In genomic region chr17:78723957-78724356, GRCh38 we compare ENCODE assay signal across 10 cellular contexts. TPM values are rescaled to one million over a fixed set of nuclear protein-coding genes. Genes with fewer than 3 reads are reported as not detected.
DNase-seq lines count a peak whose midpoint lies in the region; ATAC-seq and TF ChIP-seq lines count a peak whose summit lies in the region.
"Had no signal": no experiment of that assay in that cellular context is flagged by ENCODE, and none has a peak within 500 bp of the region (broad histone marks: within the 10 kb centered on the region; RNA-seq: fewer than 3 reads in every experiment).

No MANE protein-coding gene starts in this region.

- H3K27ac Mint-ChIP-seq in activated CD4-positive, alpha-beta T cell treated with anti-CD3 and anti-CD28 coated beads, Interleukin-2, amount 10 ng/mL, durations not matched to agents 7 days and 5 days: peak overlapping the region; percentile 3
- peak overlapping the region; percentile 84 for H3K27ac Mint-ChIP-seq in stimulated activated naive B cell treated with anti-CD40 and anti-IgM and Interleukin-4, amounts not matched to agents 10 μg/mL and 1 μg/mL and 100 μg/mL, for 72 hours

- H3K36me3 Mint-ChIP-seq in activated CD4-positive, alpha-beta T cell treated with anti-CD3 and anti-CD28 coated beads, Interleukin-2, amount 10 ng/mL, durations not matched to agents 7 days and 5 days (ENCODE audit: low read depth): peaks cover 36% of the 10 kb centered on the region
- peaks cover 64 to 69% of the 10 kb centered on the region in 2 donors for H3K36me3 Mint-ChIP-seq in stimulated activated naive B cell treated with anti-CD40 and anti-IgM and Interleukin-4, amounts not matched to agents 10 μg/mL and 1 μg/mL and 100 μg/mL, for 72 hours

- H3K27ac ChIP-seq in RWPE1: peak overlapping the region; percentile 57

- no peak for ATAC-seq in stimulated activated naive B cell treated with anti-CD40 and anti-IgM and Interleukin-4, amounts not matched to agents 10 μg/mL and 1 μg/mL and 100 μg/mL, for 72 hours (replicated peaks)
- no peak for ATAC-seq in HG03196 (IDR thresholded peaks at IDR 0.05; ENCODE audit: unreplicated experiment)
- ATAC-seq in GM19397 (IDR thresholded peaks at IDR 0.05; ENCODE audit: unreplicated experiment): no peak

- H3K4me3 Mint-ChIP-seq in activated CD4-positive, alpha-beta T cell treated with anti-CD3 and anti-CD28 coated beads, Interleukin-2, amount 10 ng/mL, durations not matched to agents 7 days and 5 days: no peak overlapping the region
- peak overlapping the region; percentile 30 to 80 for H3K4me3 Mint-ChIP-seq in stimulated activated naive B cell treated with anti-CD40 and anti-IgM and Interleukin-4, amounts not matched to agents 10 μg/mL and 1 μg/mL and 100 μg/mL, for 72 hours

- no peaks in the 10 kb centered on the region for H3K27me3 ChIP-seq in iPS-15b (ENCODE audit: control insufficient read depth, insufficient read depth, low read length)
- H3K27me3 ChIP-seq: breast epithelium had no signal

- H3K4me1 ChIP-seq in iPS-15b (ENCODE audit: control insufficient read depth, insufficient read depth, low read length): peaks cover 30% of the 10 kb centered on the region

- H3K36me3 ChIP-seq in iPS-15b (ENCODE audit: control insufficient read depth, insufficient read depth, low read length): no peaks in the 10 kb centered on the region
- H3K36me3 ChIP-seq: breast epithelium had no signal

- no peaks in the 10 kb centered on the region for H3K9me3 Mint-ChIP-seq in activated CD4-positive, alpha-beta T cell treated with anti-CD3 and anti-CD28 coated beads, Interleukin-2, amount 10 ng/mL, durations not matched to agents 7 days and 5 days
- H3K9me3 Mint-ChIP-seq in stimulated activated naive B cell treated with anti-CD40 and anti-IgM and Interleukin-4, amounts not matched to agents 10 μg/mL and 1 μg/mL and 100 μg/mL, for 72 hours: no peaks in the 10 kb centered on the region

- POLR2A ChIA-PET in activated CD4-positive, alpha-beta T cell treated with anti-CD3 and anti-CD28 coated beads, Interleukin-2, amount 10 ng/mL, durations not matched to agents 7 days and 5 days (lab: Charles Lee): no interaction called here
- POLR2A ChIA-PET in RWPE1 (lab: Yijun Ruan, JAX; ENCODE audit: low non-redundant PET): no interaction called here

- peaks cover 92% of the 10 kb centered on the region for H3K4me1 Mint-ChIP-seq in activated CD4-positive, alpha-beta T cell treated with anti-CD3 and anti-CD28 coated beads, Interleukin-2, amount 10 ng/mL, durations not matched to agents 7 days and 5 days
- peaks cover 72 to 97% of the 10 kb centered on the region in 2 donors for H3K4me1 Mint-ChIP-seq in stimulated activated naive B cell treated with anti-CD40 and anti-IgM and Interleukin-4, amounts not matched to agents 10 μg/mL and 1 μg/mL and 100 μg/mL, for 72 hours

- peak overlapping the region; percentile 48 for H3K4me3 ChIP-seq in iPS-15b (ENCODE audit: low read depth, low read length)

- DNase-seq in activated CD4-positive, alpha-beta T cell treated with anti-CD3 and anti-CD28 coated beads, Interleukin-2, amount 10 ng/mL, durations not matched to agents 7 days and 5 days: no peak
- DNase-seq in activated CD4-positive, alpha-beta T cell treated with anti-CD3 and anti-CD28 coated beads, Interleukin-2, amount 50 U/mL, for 48 hours: no peak
- DNase-seq in RWPE1 (ENCODE audit: low spot score) (no peak), kidney tubule cell (ENCODE audit: low spot score) (no peak)
- DNase-seq in stimulated activated naive B cell treated with anti-CD40 and anti-IgM and Interleukin-4, amounts not matched to agents 10 μg/mL and 1 μg/mL and 100 μg/mL, for 72 hours: no peak
- DNase-seq: NCI-H2171 had no signal

- no peaks in the 10 kb centered on the region for H3K27me3 Mint-ChIP-seq in activated CD4-positive, alpha-beta T cell treated with anti-CD3 and anti-CD28 coated beads, Interleukin-2, amount 10 ng/mL, durations not matched to agents 7 days and 5 days
- H3K27me3 Mint-ChIP-seq in stimulated activated naive B cell treated with anti-CD40 and anti-IgM and Interleukin-4, amounts not matched to agents 10 μg/mL and 1 μg/mL and 100 μg/mL, for 72 hours: no peaks in the 10 kb centered on the region

- no peak overlapping the region for H3K9ac ChIP-seq in iPS-15b (ENCODE audit: low read depth, low read length)

- H3K9me3 ChIP-seq in iPS-15b (ENCODE audit: control insufficient read depth, insufficient read depth, low read length): no peaks in the 10 kb centered on the region
- H3K9me3 ChIP-seq: breast epithelium had no signal

- no peak for TF ChIP-seq CTCF in RWPE1 (conservative IDR thresholded peaks at IDR 0.05; ENCODE audit: low read depth)

- CTCF ChIA-PET in activated CD4-positive, alpha-beta T cell treated with anti-CD3 and anti-CD28 coated beads, Interleukin-2, amount 10 ng/mL, durations not matched to agents 7 days and 5 days (lab: Charles Lee): no interaction called here
- CTCF ChIA-PET in RWPE1 (lab: Yijun Ruan, JAX): interaction anchor here (0.7 kb wide), 1 partner anchor 455 kb away, joined by 4 read pairs; no protein-coding TSS in a partner anchor

RNA-seq across cellular contexts. Expression of gene CYTH1, which starts 58.1 kb away (rescaled TPM):
- 100 to 1,000 TPM; 244 to 251 TPM for total RNA-seq in activated CD4-positive, alpha-beta T cell treated with anti-CD3 and anti-CD28 coated beads, Interleukin-2, amount 10 ng/mL, durations not matched to agents 7 days and 5 days
